ENCODE assay signal across 26 cellular contexts in the genomic region with DNA sequence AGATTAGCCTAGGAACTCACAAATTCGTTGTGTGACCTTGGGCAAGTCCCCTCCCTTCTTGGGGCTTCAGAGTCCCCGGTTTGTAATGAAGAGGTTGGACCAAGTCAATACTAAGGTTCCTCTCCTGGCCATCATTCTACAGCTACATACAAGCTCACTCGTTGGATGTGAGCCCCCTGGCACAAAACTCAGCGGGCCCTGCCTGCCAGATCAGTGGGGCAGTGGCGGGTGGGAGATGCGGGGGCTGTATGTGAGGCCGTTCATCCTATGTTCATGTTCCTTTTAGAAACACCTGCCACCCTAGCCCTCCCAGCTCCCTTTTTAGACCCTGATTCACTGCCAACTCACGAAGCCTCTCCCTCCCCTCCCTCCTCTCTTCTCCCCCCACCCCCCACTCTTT. TPM values are rescaled to one million over a fixed set of nuclear protein-coding genes. Genes with fewer than 3 reads are reported as not detected.
"Had no signal": no experiment of that assay in that cellular context is flagged by ENCODE, and none has a peak within 500 bp of the region (broad histone marks: within the 10 kb centered on the region; RNA-seq: fewer than 3 reads in every experiment).

No MANE protein-coding gene starts in this region.

- H3K4me3 Mint-ChIP-seq: activated CD4-positive, alpha-beta memory T cell treated with anti-CD3 and anti-CD28 coated beads, Interleukin-2, amount 10 ng/mL, durations not matched to agents 7 days and 5 days; activated CD4-positive, alpha-beta T cell treated with anti-CD3 and anti-CD28 coated beads for 36 hours; activated naive CD8-positive, alpha-beta T cell treated with anti-CD3 and anti-CD28 coated beads, Interleukin-2, amount 50 U/mL, for 24 hours had no signal

- H3K27ac ChIP-seq: ascending aorta, body of pancreas, cardiac muscle cell, SK-N-MC, VCaP had no signal

- H3K9me3 Mint-ChIP-seq: activated CD4-positive, alpha-beta memory T cell treated with anti-CD3 and anti-CD28 coated beads, Interleukin-2, amount 10 ng/mL, durations not matched to agents 7 days and 5 days; activated naive CD4-positive, alpha-beta T cell treated with anti-CD3 and anti-CD28 coated beads, Interleukin-2, amount 50 U/mL, for 72 hours; activated naive CD8-positive, alpha-beta T cell treated with anti-CD3 and anti-CD28 coated beads, Interleukin-2, amount 50 U/mL, for 24 hours; T-cell had no signal

- H3K27ac Mint-ChIP-seq: activated CD4-positive, alpha-beta memory T cell treated with anti-CD3 and anti-CD28 coated beads, Interleukin-2, amount 10 ng/mL, durations not matched to agents 7 days and 5 days; activated CD4-positive, alpha-beta T cell treated with anti-CD3 and anti-CD28 coated beads for 36 hours; activated naive CD4-positive, alpha-beta T cell treated with anti-CD3 and anti-CD28 coated beads, Interleukin-2, amount 50 U/mL, for 72 hours; activated naive CD8-positive, alpha-beta T cell treated with anti-CD3 and anti-CD28 coated beads, Interleukin-2, amount 50 U/mL, for 24 hours; T-cell had no signal

- H3K9me3 ChIP-seq: ascending aorta, body of pancreas had no signal

- H3K36me3 ChIP-seq: ascending aorta, cardiac muscle cell had no signal

- H3K4me3 ChIP-seq: ascending aorta, body of pancreas, cardiac muscle cell, K562, SK-N-MC had no signal

- H3K36me3 Mint-ChIP-seq: T-cell had no signal

- ATAC-seq: activated CD4-positive, alpha-beta T cell treated with anti-CD3 and anti-CD28 coated beads for 36 hours; activated naive CD4-positive, alpha-beta T cell treated with anti-CD3 and anti-CD28 coated beads, Interleukin-2, amount 50 U/mL, for 72 hours; activated naive CD8-positive, alpha-beta T cell treated with anti-CD3 and anti-CD28 coated beads, Interleukin-2, amount 50 U/mL, for 24 hours; body of pancreas; K562; Panc1; Right ventricle myocardium inferior; T-cell had no signal

- DNase-seq: activated CD4-positive, alpha-beta memory T cell treated with anti-CD3 and anti-CD28 coated beads, Interleukin-2, amount 10 ng/mL, durations not matched to agents 7 days and 5 days; activated CD4-positive, alpha-beta T cell treated with anti-CD3 and anti-CD28 coated beads for 36 hours; activated CD4-positive, alpha-beta T cell treated with anti-CD3 and anti-CD28 coated beads, Interleukin-2, amount 50 U/mL, for 1 hour; activated CD8-positive, alpha-beta memory T cell treated with anti-CD3 and anti-CD28 coated beads, Interleukin-2, amount 50 U/mL, for 4 hours; activated naive CD8-positive, alpha-beta T cell treated with anti-CD3 and anti-CD28 coated beads, Interleukin-2, amount 50 U/mL, for 24 hours; activated T-cell treated with anti-CD3 and anti-CD28 coated beads, Interleukin-2, amount 50 U/mL, for 1 hour; amniotic stem cell; body of pancreas; Kasumi-1; NCI-H1417; NCI-H1930; NCI-H2107; NCI-H2171 treated with DMSO at 0.1 percent for 48 hours; NCI-H226; RPMI8226; T-cell; T-helper 2 cell; T1000 had no signal

RNA-seq across cellular contexts. Expression of a gene that starts 2.1 kb away (rescaled TPM):
- total RNA-seq: ascending aorta had no signal
